Comparison of ENCODE assay signal across 23 cellular contexts in the genomic region with DNA sequence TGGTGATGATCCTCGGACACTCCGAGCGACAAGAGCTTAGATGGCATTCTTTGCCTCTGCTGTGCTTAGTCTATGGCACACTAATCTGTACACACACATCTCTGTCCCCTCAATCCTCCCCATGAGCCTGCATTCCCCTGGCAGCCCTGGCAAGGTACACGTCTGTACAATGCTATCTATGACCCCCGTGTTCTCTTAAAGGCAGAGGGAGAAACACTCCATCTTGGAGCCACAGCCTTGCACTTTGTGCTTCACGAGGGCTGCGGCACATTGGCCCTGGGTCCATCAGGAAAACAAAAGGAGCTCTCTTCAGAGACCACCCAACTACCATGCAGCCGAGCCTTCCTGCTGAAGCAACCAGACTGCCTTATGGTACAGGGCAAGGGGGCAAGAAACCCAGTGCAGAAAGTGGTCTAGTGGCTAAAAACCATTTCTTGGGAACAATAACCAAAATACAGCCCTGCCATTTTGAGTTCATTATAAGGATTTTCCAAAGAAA. TPM values are rescaled to one million over a fixed set of nuclear protein-coding genes. Genes with fewer than 3 reads are reported as not detected.
A peak's percentile ranks its signal among the peaks of the same experiment; 100 is the strongest.
DNase-seq lines count a peak whose midpoint lies in the region; ATAC-seq and TF ChIP-seq lines count a peak whose summit lies in the region.
"Had no signal": no experiment of that assay in that cellular context is flagged by ENCODE, and none has a peak within 500 bp of the region (broad histone marks: within the 10 kb centered on the region; RNA-seq: fewer than 3 reads in every experiment).

No MANE protein-coding gene starts in this region.

- CTCF ChIA-PET in activated CD8-positive, alpha-beta memory T cell treated with anti-CD3 and anti-CD28 coated beads, Interleukin-2, amount 10 ng/mL, durations not matched to agents 7 days and 5 days (lab: Charles Lee): interaction anchor here (1.1 to 3.5 kb wide), 2 partner anchors 23 to 385 kb away, joined by 3 to 12 read pairs; no protein-coding TSS in a partner anchor

- no peak for TF ChIP-seq CTCF in endodermal cell (conservative IDR thresholded peaks at IDR 0.05)
- TF ChIP-seq CTCF in osteoblast (IDR thresholded peaks at IDR 0.05; ENCODE audit: extremely low read depth, low read depth, low read length): no peak
- TF ChIP-seq CTCF in upper lobe of right lung (IDR thresholded peaks at IDR 0.05): no peak

- H3K4me1 ChIP-seq in endodermal cell (ENCODE audit: control insufficient read depth, insufficient read depth, low read length) (no peaks in the 10 kb centered on the region), osteoblast (ENCODE audit: insufficient read depth, low read length) (peaks cover 4% of the 10 kb centered on the region), upper lobe of right lung (no peaks in the 10 kb centered on the region)
- H3K4me1 ChIP-seq: A549, BE2C had no signal

- H3K4me3 Mint-ChIP-seq in activated CD8-positive, alpha-beta memory T cell treated with anti-CD3 and anti-CD28 coated beads, Interleukin-2, amount 10 ng/mL, durations not matched to agents 7 days and 5 days: no peak overlapping the region
- H3K4me3 Mint-ChIP-seq in endodermal cell: no peak overlapping the region
- H3K4me3 Mint-ChIP-seq in stimulated activated naive B cell treated with anti-CD40 and anti-IgM and Interleukin-4, amounts not matched to agents 10 μg/mL and 1 μg/mL and 100 μg/mL, for 72 hours: no peak overlapping the region
- H3K4me3 Mint-ChIP-seq: CD4-positive, alpha-beta memory T cell had no signal

- H3K27ac ChIP-seq in endodermal cell (ENCODE audit: low read depth, low read length) (no peak overlapping the region), osteoblast (ENCODE audit: low read depth, low read length) (no peak overlapping the region), upper lobe of right lung (no peak overlapping the region)
- H3K27ac ChIP-seq: A549; BLaER1 treated with 17β-estradiol and CSF1 and Interleukin-3, amounts not matched to agents 10 nM and 100 nM had no signal

- H3K9ac ChIP-seq in endodermal cell (ENCODE audit: extremely low read depth, low read length, poor library complexity, severe bottlenecking): no peak overlapping the region
- H3K9ac ChIP-seq: BLaER1 treated with 17β-estradiol and CSF1 and Interleukin-3, amounts not matched to agents 10 nM and 100 nM had no signal

- H3K27me3 ChIP-seq in endodermal cell (ENCODE audit: control insufficient read depth, insufficient read depth, low read length, poor library complexity, severe bottlenecking) (no peaks in the 10 kb centered on the region), osteoblast (ENCODE audit: insufficient read depth, low read length) (no peaks in the 10 kb centered on the region), upper lobe of right lung (no peaks in the 10 kb centered on the region)
- H3K27me3 ChIP-seq: BE2C; BLaER1 treated with 17β-estradiol and CSF1 and Interleukin-3, amounts not matched to agents 10 nM and 100 nM had no signal

- H3K36me3 ChIP-seq in endodermal cell (ENCODE audit: control insufficient read depth, insufficient read depth, low read length): no peaks in the 10 kb centered on the region
- no peaks in the 10 kb centered on the region for H3K36me3 ChIP-seq in osteoblast (ENCODE audit: insufficient read depth, low read length)
- H3K36me3 ChIP-seq in upper lobe of right lung: no peaks in the 10 kb centered on the region
- H3K36me3 ChIP-seq: BE2C had no signal

- ATAC-seq in activated CD8-positive, alpha-beta memory T cell treated with anti-CD3 and anti-CD28 coated beads, Interleukin-2, amount 10 ng/mL, durations not matched to agents 7 days and 5 days: no peak
- ATAC-seq in upper lobe of right lung: no peak
- no peak for ATAC-seq in stimulated activated naive B cell treated with anti-CD40 and anti-IgM and Interleukin-4, amounts not matched to agents 10 μg/mL and 1 μg/mL and 100 μg/mL, for 72 hours (replicated peaks)
- ATAC-seq: A549, GM12878, HCT116 had no signal

- no peaks in the 10 kb centered on the region for H4K20me1 ChIP-seq in osteoblast (ENCODE audit: insufficient read depth, low read length)
- H4K20me1 ChIP-seq: BLaER1 treated with 17β-estradiol and CSF1 and Interleukin-3, amounts not matched to agents 10 nM and 100 nM had no signal

- no peaks in the 10 kb centered on the region for H3K9me3 Mint-ChIP-seq in activated CD8-positive, alpha-beta memory T cell treated with anti-CD3 and anti-CD28 coated beads, Interleukin-2, amount 10 ng/mL, durations not matched to agents 7 days and 5 days (ENCODE audit: low read depth)
- peaks cover 2% of the 10 kb centered on the region for H3K9me3 Mint-ChIP-seq in endodermal cell
- H3K9me3 Mint-ChIP-seq in stimulated activated naive B cell treated with anti-CD40 and anti-IgM and Interleukin-4, amounts not matched to agents 10 μg/mL and 1 μg/mL and 100 μg/mL, for 72 hours: peaks cover 2 to 10% of the 10 kb centered on the region in 2 donors

- 89 to 90% methylated on average over 7 to 8 of the region's 8 CpGs for WGBS in endodermal cell (ENCODE audit: insufficient coverage in 1 of 2, insufficient read length in 1 of 2), 2 experiments

- peaks cover 7% of the 10 kb centered on the region for H3K27me3 Mint-ChIP-seq in activated CD8-positive, alpha-beta memory T cell treated with anti-CD3 and anti-CD28 coated beads, Interleukin-2, amount 10 ng/mL, durations not matched to agents 7 days and 5 days
- no peaks in the 10 kb centered on the region for H3K27me3 Mint-ChIP-seq in endodermal cell (ENCODE audit: insufficient read depth)
- H3K27me3 Mint-ChIP-seq in stimulated activated naive B cell treated with anti-CD40 and anti-IgM and Interleukin-4, amounts not matched to agents 10 μg/mL and 1 μg/mL and 100 μg/mL, for 72 hours: peaks cover 0 to 4% of the 10 kb centered on the region in 2 donors

- no peak overlapping the region for H3K27ac Mint-ChIP-seq in activated CD8-positive, alpha-beta memory T cell treated with anti-CD3 and anti-CD28 coated beads, Interleukin-2, amount 10 ng/mL, durations not matched to agents 7 days and 5 days
- no peak overlapping the region for H3K27ac Mint-ChIP-seq in endodermal cell
- H3K27ac Mint-ChIP-seq in stimulated activated naive B cell treated with anti-CD40 and anti-IgM and Interleukin-4, amounts not matched to agents 10 μg/mL and 1 μg/mL and 100 μg/mL, for 72 hours: no peak overlapping the region

- H2AFZ ChIP-seq in osteoblast (ENCODE audit: low read length): no peak overlapping the region

- H3K9me3 ChIP-seq in endodermal cell (ENCODE audit: control insufficient read depth, low read length) (no peaks in the 10 kb centered on the region), osteoblast (ENCODE audit: low read depth, low read length) (no peaks in the 10 kb centered on the region), upper lobe of right lung (no peaks in the 10 kb centered on the region)
- H3K9me3 ChIP-seq: A549, BE2C had no signal

- no peak overlapping the region for H3K4me2 ChIP-seq in osteoblast (ENCODE audit: insufficient read depth, low read length)
- H3K4me2 ChIP-seq: A549; BLaER1 treated with 17β-estradiol and CSF1 and Interleukin-3, amounts not matched to agents 10 nM and 100 nM had no signal

- H3K79me2 ChIP-seq in osteoblast (ENCODE audit: insufficient read depth, low read length): no peaks in the 10 kb centered on the region

- H3K4me3 ChIP-seq in endodermal cell (ENCODE audit: low read length) (no peak overlapping the region), osteoblast (ENCODE audit: insufficient read depth, low read length) (no peak overlapping the region), upper lobe of right lung (no peak overlapping the region)
- H3K4me3 ChIP-seq: A549; BLaER1 treated with 17β-estradiol and CSF1 and Interleukin-3, amounts not matched to agents 10 nM and 100 nM; GM12878 had no signal

- DNase-seq in activated CD8-positive, alpha-beta memory T cell treated with anti-CD3 and anti-CD28 coated beads, Interleukin-2, amount 10 ng/mL, durations not matched to agents 7 days and 5 days: peak; percentile 36
- DNase-seq in activated CD8-positive, alpha-beta memory T cell treated with anti-CD3 and anti-CD28 coated beads, Interleukin-2, amount 50 U/mL, for 48 hours: no peak
- DNase-seq in endodermal cell (peak; percentile 33), osteoblast (ENCODE audit: insufficient read length, low spot score, missing footprints) (peak; percentile 34), upper lobe of right lung (peak; percentile 11), NCI-H1694 (lab: John Stamatoyannopoulos, UW) (no peak), C1 segment of cervical spinal cord (lab: John Stamatoyannopoulos, UW) (no peak)
- DNase-seq in stimulated activated naive B cell treated with anti-CD40 and anti-IgM and Interleukin-4, amounts not matched to agents 10 μg/mL and 1 μg/mL and 100 μg/mL, for 72 hours: no peak
- DNase-seq: 8988T; ACHN; AML-193; BE2C; CD4-positive, alpha-beta memory T cell; DMS 273 treated with DMSO at 0.1 percent for 48 hours; DMS79; EL; GDM1; GOT3; H7 had no signal

- intact Hi-C loops in upper lobe of right lung (cut with DNase I): no loop called here

- H3K4me1 Mint-ChIP-seq in activated CD8-positive, alpha-beta memory T cell treated with anti-CD3 and anti-CD28 coated beads, Interleukin-2, amount 10 ng/mL, durations not matched to agents 7 days and 5 days: no peaks in the 10 kb centered on the region
- H3K4me1 Mint-ChIP-seq in endodermal cell: no peaks in the 10 kb centered on the region
- H3K4me1 Mint-ChIP-seq in stimulated activated naive B cell treated with anti-CD40 and anti-IgM and Interleukin-4, amounts not matched to agents 10 μg/mL and 1 μg/mL and 100 μg/mL, for 72 hours: no peaks in the 10 kb centered on the region
- H3K4me1 Mint-ChIP-seq: CD4-positive, alpha-beta memory T cell had no signal

- H3K36me3 Mint-ChIP-seq in activated CD8-positive, alpha-beta memory T cell treated with anti-CD3 and anti-CD28 coated beads, Interleukin-2, amount 10 ng/mL, durations not matched to agents 7 days and 5 days: no peaks in the 10 kb centered on the region
- no peaks in the 10 kb centered on the region for H3K36me3 Mint-ChIP-seq in endodermal cell (ENCODE audit: low read depth)
- peaks cover 2 to 26% of the 10 kb centered on the region in 2 donors for H3K36me3 Mint-ChIP-seq in stimulated activated naive B cell treated with anti-CD40 and anti-IgM and Interleukin-4, amounts not matched to agents 10 μg/mL and 1 μg/mL and 100 μg/mL, for 72 hours
- H3K36me3 Mint-ChIP-seq: CD4-positive, alpha-beta memory T cell had no signal

RNA-seq across cellular contexts. Expression of gene STEAP3, which starts 42.5 kb away (rescaled TPM):
- under 1 TPM; 0.15 to 0.68 TPM for total RNA-seq in activated CD8-positive, alpha-beta memory T cell treated with anti-CD3 and anti-CD28 coated beads, Interleukin-2, amount 10 ng/mL, durations not matched to agents 7 days and 5 days
- total RNA-seq in endodermal cell (1 to 10 TPM; 4.4 to 7.9 TPM), osteoblast (27.4 and 40.9 TPM in 2 replicates), upper lobe of right lung (14.1 TPM)
- polyA plus RNA-seq in endodermal cell (2013, experiment 1 of 2): 3.2 TPM
- polyA plus RNA-seq in endodermal cell (2013, experiment 2 of 2): 4.2 TPM
- polyA plus RNA-seq: CD4-positive, alpha-beta memory T cell had no signal

Comparison
In these comparisons a context has a peak if more than half of its experiments do, and no peak if none do; other contexts are left out.
1. DNase-seq: peak in activated CD8-positive, alpha-beta memory T cell treated with anti-CD3 and anti-CD28 coated beads, Interleukin-2, amount 10 ng/mL, durations not matched to agents 7 days and 5 days (single experiment), endodermal cell (single experiment), osteoblast (single experiment) and upper lobe of right lung (single experiment); none in activated CD8-positive, alpha-beta memory T cell treated with anti-CD3 and anti-CD28 coated beads, Interleukin-2, amount 50 U/mL, for 48 hours (single experiment), NCI-H1694 (single experiment), stimulated activated naive B cell treated with anti-CD40 and anti-IgM and Interleukin-4, amounts not matched to agents 10 μg/mL and 1 μg/mL and 100 μg/mL, for 72 hours (single experiment) and C1 segment of cervical spinal cord (0 of 14).